In genomic region chr16:85033153-85033552, GRCh38 we compare ENCODE assay signal across 28 cellular contexts. TPM values are rescaled to one million over a fixed set of nuclear protein-coding genes. Genes with fewer than 3 reads are reported as not detected.
A peak's percentile ranks its signal among the peaks of the same experiment; 100 is the strongest.
DNase-seq lines count a peak whose midpoint lies in the region; ATAC-seq and TF ChIP-seq lines count a peak whose summit lies in the region.
"Had no signal": no experiment of that assay in that cellular context is flagged by ENCODE, and none has a peak within 500 bp of the region (broad histone marks: within the 10 kb centered on the region; RNA-seq: fewer than 3 reads in every experiment).

No MANE protein-coding gene starts in this region.

- no peaks in the 10 kb centered on the region for H3K9me3 Mint-ChIP-seq in H9
- H3K9me3 Mint-ChIP-seq: CD4-positive, alpha-beta T cell had no signal

- no peak overlapping the region for H2AK5ac ChIP-seq in H9 (ENCODE audit: insufficient read length, low read length)

- no peak overlapping the region for H2BK120ac ChIP-seq in H9 (ENCODE audit: low read depth, low read length, poor library complexity, severe bottlenecking)

- H2BK5ac ChIP-seq in H9 (ENCODE audit: insufficient read length, low read length): no peak overlapping the region

- DNase-seq in NCI-H146 (lab: John Stamatoyannopoulos, UW): peak; percentile 37
- no peak for DNase-seq in NCI-H146 treated with DMSO at 0.1 percent for 48 hours (lab: John Stamatoyannopoulos, UW; ENCODE audit: unreplicated experiment)
- peak; percentile 45 for DNase-seq in H9
- peak; percentile 93 for DNase-seq in NCI-H69 (lab: John Stamatoyannopoulos, UW)
- no peak for DNase-seq in thyroid gland
- DNase-seq: 8988T; ACHN; BE2C; CD4-positive, alpha-beta T cell; Kasumi-1; MV-4-11; NCI-H1105; NCI-H1694 treated with DMSO at 0.1 percent for 48 hours; NCI-H2081; NCI-H2171 treated with DMSO at 0.1 percent for 48 hours; NCI-H446; NCI-H524 treated with DMSO at 0.1 percent for 48 hours; NCI-H82; NK-92 treated with Interleukin-12 subunit alpha and Interleukin-12 subunit beta, amount 100 ng/mL, for 24 hours; PC-3; SJCRH30; T-helper 17 cell had no signal

- no peak overlapping the region for H2BK15ac ChIP-seq in H9 (ENCODE audit: low read depth, low read length)

- peaks cover 2% of the 10 kb centered on the region for H3K23me2 ChIP-seq in H9 (ENCODE audit: insufficient read length, low read depth, low read length, poor library complexity, severe bottlenecking)

- no peak for TF ChIP-seq POLR2A in thyroid gland (IDR thresholded peaks at IDR 0.05)

- H3K36me3 ChIP-seq in neutrophil: peaks cover 64% of the 10 kb centered on the region
- H3K36me3 ChIP-seq in thyroid gland: no peaks in the 10 kb centered on the region
- H3K36me3 ChIP-seq: BE2C, SJCRH30 had no signal

- H3K14ac ChIP-seq in H9 (ENCODE audit: insufficient read depth, low read length): no peak overlapping the region; the same call in 1 of the 2 replicates

- no peak overlapping the region for H2BK12ac ChIP-seq in H9 (ENCODE audit: insufficient read length, low read depth, low read length)

- H3K4me1 Mint-ChIP-seq in H9: peaks cover 23 to 25% of the 10 kb centered on the region in 2 experiments

- no peaks in the 10 kb centered on the region for H3K36me3 Mint-ChIP-seq in H9 (ENCODE audit: insufficient read depth in 1 of 3, low read depth in 3 of 3)

- no peak overlapping the region for H2AFZ ChIP-seq in H9 (ENCODE audit: low read length)

- H3K56ac ChIP-seq in H9 (ENCODE audit: insufficient read length, low read depth, low read length): no peak overlapping the region

- H3K9me3 ChIP-seq in H9 (ENCODE audit: control insufficient read depth, low read depth, low read length): no peaks in the 10 kb centered on the region
- no peaks in the 10 kb centered on the region for H3K9me3 ChIP-seq in neutrophil
- H3K9me3 ChIP-seq in thyroid gland: no peaks in the 10 kb centered on the region
- H3K9me3 ChIP-seq: BE2C, SJCRH30 had no signal

- H3K79me1 ChIP-seq in H9 (ENCODE audit: insufficient read depth, low read depth, low read length, poor library complexity, severe bottlenecking): no peaks in the 10 kb centered on the region

- no peak for TF ChIP-seq CTCF in H9 (conservative IDR thresholded peaks at IDR 0.05)
- TF ChIP-seq CTCF in neutrophil (IDR thresholded peaks at IDR 0.05): no peak
- TF ChIP-seq CTCF in thyroid gland (IDR thresholded peaks at IDR 0.05): no peak

- H4K5ac ChIP-seq in H9 (ENCODE audit: insufficient read length, low read depth, low read length): no peak overlapping the region

- no peaks in the 10 kb centered on the region for H4K20me1 ChIP-seq in H9 (ENCODE audit: control insufficient read depth, insufficient read depth, insufficient read length)

- no peaks in the 10 kb centered on the region; the same call in 1 of the 2 replicates for H3K27me3 ChIP-seq in H9 (ENCODE audit: insufficient read depth, low read length)
- no peaks in the 10 kb centered on the region for H3K27me3 ChIP-seq in neutrophil
- no peaks in the 10 kb centered on the region for H3K27me3 ChIP-seq in thyroid gland
- H3K27me3 ChIP-seq: BE2C, SJCRH30 had no signal

- H4K8ac ChIP-seq in H9 (replicated peaks; ENCODE audit: insufficient read length, low read depth, low read length): no peak overlapping the region

- H4K91ac ChIP-seq in H9 (ENCODE audit: insufficient read length, low read depth, low read length): no peak overlapping the region

- no peak overlapping the region for H3K27ac ChIP-seq in H9 (ENCODE audit: insufficient read length, low read depth, low read length)
- H3K27ac ChIP-seq in neutrophil: peak overlapping the region; percentile 73
- no peak overlapping the region for H3K27ac ChIP-seq in thyroid gland
- H3K27ac ChIP-seq: SJCRH30 had no signal

- H3T11ph ChIP-seq in H9 (ENCODE audit: low read length): no peak overlapping the region

- no peak overlapping the region for H3K4ac ChIP-seq in H9 (ENCODE audit: low read depth, low read length)

- H3K4me3 Mint-ChIP-seq in H9: peak overlapping the region in 1 of 2 experiments; percentile 54; a peak in 2 of 5 replicates
- H3K4me3 Mint-ChIP-seq: CD4-positive, alpha-beta T cell; T-helper 17 cell had no signal

- no CpG with 5 or more reads among the region's 17 CpGs for WGBS in H9 (ENCODE audit: extremely low coverage, insufficient read length, low lambda C conversion rate)
- 86 to 92% methylated on average over 17 of the region's 17 CpGs for WGBS in thyroid gland, 2 donors

- H3K9ac ChIP-seq in H9 (ENCODE audit: extremely low read depth, insufficient read length, low read length): no peak overlapping the region

- H3K79me2 ChIP-seq in H9 (ENCODE audit: insufficient read depth, low read length): no peaks in the 10 kb centered on the region

- no peak overlapping the region for H3K23ac ChIP-seq in H9 (ENCODE audit: insufficient read length, low read depth, low read length)

- intact Hi-C loops in thyroid gland (cut with DNase I): no loop called here

- no peak overlapping the region for H2BK20ac ChIP-seq in H9 (ENCODE audit: low read depth, low read length, poor library complexity, severe bottlenecking)

- H3K4me3 ChIP-seq in neutrophil (ENCODE audit: low read depth in 1 of 2, low read length in 1 of 2) (no peak overlapping the region), thyroid gland (replicated peaks in 1 of 3) (no peak overlapping the region)
- H3K4me3 ChIP-seq: K562, SJCRH30 had no signal

- no peak overlapping the region for H3K27ac Mint-ChIP-seq in H9
- H3K27ac Mint-ChIP-seq: CD4-positive, alpha-beta T cell; T-helper 17 cell had no signal

- H3K18ac ChIP-seq in H9 (ENCODE audit: insufficient read length, low read depth, low read length): no peak overlapping the region

- no peak for ATAC-seq in esophagus mucosa
- ATAC-seq in GM18519 (IDR thresholded peaks at IDR 0.05; ENCODE audit: low FRiP score, unreplicated experiment): no peak
- ATAC-seq: K562, PC-3, Right ventricle myocardium inferior, SK-N-SH treated with all-trans-retinoic acid at 6 μM for 48 hours, T-helper 17 cell had no signal

- H3K4me1 ChIP-seq in H9 (ENCODE audit: insufficient read depth, low read length): no peaks in the 10 kb centered on the region
- peaks cover 80 to 91% of the 10 kb centered on the region in 2 experiments for H3K4me1 ChIP-seq in neutrophil (ENCODE audit: control insufficient read depth in 1 of 2, insufficient read depth in 1 of 2, low read depth in 1 of 2, low read length in 1 of 2)
- H3K4me1 ChIP-seq in thyroid gland: peaks cover 2 to 8% of the 10 kb centered on the region in 2 donors

- H3K27me3 Mint-ChIP-seq in H9 (ENCODE audit: low read depth): peaks cover 22% of the 10 kb centered on the region
- H3K27me3 Mint-ChIP-seq: CD4-positive, alpha-beta T cell; T-helper 17 cell had no signal

- no peak overlapping the region for H3K4me2 ChIP-seq in H9 (ENCODE audit: insufficient read depth, insufficient read length, low read length)

RNA-seq across cellular contexts. Expression of gene KIAA0513, which starts 5.6 kb away (rescaled TPM):
- total RNA-seq in H9 (2021) (3.8 and 4.7 TPM in 2 replicates), thyroid gland (1 to 10 TPM; 6.2 to 8.4 (median 7.5) TPM), esophagus mucosa (8.1 TPM)

RNA-seq across cellular contexts. Expression of gene ZDHHC7, which starts 21.8 kb away (rescaled TPM):
- total RNA-seq in H9 (2021) (39.1 and 44.0 TPM in 2 replicates), thyroid gland (10 to 100 TPM; 49.8 to 59.2 (median 54.3) TPM), esophagus mucosa (17.1 TPM)

Comparison
In these comparisons a context has a peak if more than half of its experiments do, and no peak if none do; other contexts are left out.
1. DNase-seq: peak in NCI-H146 (single experiment), H9 (single experiment) and NCI-H69 (single experiment); none in NCI-H146 treated with DMSO at 0.1 percent for 48 hours (single experiment) and thyroid gland (0 of 2).